ENCODE assay signal across 8 cellular contexts in the genomic region with DNA sequence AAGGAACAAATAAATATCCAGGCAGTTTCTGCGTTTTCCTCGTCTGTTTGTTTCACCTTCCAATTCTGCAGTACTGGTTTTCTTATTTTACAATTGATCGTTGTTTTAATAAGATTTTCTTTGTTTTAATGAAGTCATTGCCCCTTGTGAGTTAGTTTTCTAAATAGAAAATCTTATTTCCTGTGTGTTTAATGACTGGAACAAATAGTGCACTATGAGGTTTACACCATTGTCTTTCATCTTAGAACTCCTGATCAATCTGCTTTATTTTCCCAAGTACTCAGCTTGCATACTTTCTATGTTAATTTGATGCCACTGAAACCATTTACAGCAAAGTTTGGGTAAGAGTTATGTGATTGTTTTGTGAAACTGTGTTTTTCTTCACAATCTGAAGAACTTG. TPM values are rescaled to one million over a fixed set of nuclear protein-coding genes. Genes with fewer than 3 reads are reported as not detected.
A peak's percentile ranks its signal among the peaks of the same experiment; 100 is the strongest.
DNase-seq lines count a peak whose midpoint lies in the region; ATAC-seq and TF ChIP-seq lines count a peak whose summit lies in the region.

No MANE protein-coding gene starts in this region.

- H3K4me3 ChIP-seq in left ventricle myocardium inferior (peak overlapping the region; percentile 92), mononuclear cell (ENCODE audit: low read length) (peak overlapping the region; percentile 70), vagina (peak overlapping the region; percentile 80 to 90)

- peaks cover 90% of the 10 kb centered on the region for H3K4me1 ChIP-seq in left ventricle myocardium inferior
- H3K4me1 ChIP-seq in mononuclear cell (ENCODE audit: insufficient read depth, low read length) = peaks cover 16% of the 10 kb centered on the region
- peaks cover 23% of the 10 kb centered on the region for H3K4me1 ChIP-seq in vagina

- H3K27me3 ChIP-seq in left ventricle myocardium inferior (ENCODE audit: low read depth) = no peaks in the 10 kb centered on the region
- peaks cover 36% of the 10 kb centered on the region for H3K27me3 ChIP-seq in mononuclear cell (ENCODE audit: insufficient read depth, low read length)
- H3K27me3 ChIP-seq in vagina = no peaks in the 10 kb centered on the region

- H3K9me3 ChIP-seq in left ventricle myocardium inferior (replicated peaks) = no peaks in the 10 kb centered on the region
- H3K9me3 ChIP-seq in mononuclear cell (ENCODE audit: low read depth, low read length) = no peaks in the 10 kb centered on the region
- no peaks in the 10 kb centered on the region for H3K9me3 ChIP-seq in vagina

- ATAC-seq in Right ventricle myocardium superior (ENCODE audit: poor library complexity) = no peak
- no peak for ATAC-seq in GM18873 (IDR thresholded peaks at IDR 0.05; ENCODE audit: low FRiP score, unreplicated experiment)

- TF ChIP-seq CTCF in left ventricle myocardium inferior (IDR thresholded peaks at IDR 0.05; ENCODE audit: borderline replicate concordance) (no peak), vagina (IDR thresholded peaks at IDR 0.05) (no peak)

- intact Hi-C loops in left ventricle myocardium inferior (cut with micrococcal nuclease) = loop anchor here (2.0 kb wide), 1 partner anchor 51 kb away; no protein-coding TSS in a partner anchor
- intact Hi-C loops in Right ventricle myocardium superior (cut with DNase I) = no loop called here
- intact Hi-C loops in vagina (cut with DNase I) = loop anchor here (10.0 kb wide), 1 partner anchor 119 kb away; no protein-coding TSS in a partner anchor

- in situ Hi-C loops in G401 (cut with HindIII; ENCODE audit: low sequenced_read_pairs) = no loop called here

- DNase-seq in left ventricle myocardium inferior = no peak
- DNase-seq in Right ventricle myocardium superior = no peak
- DNase-seq in vagina (ENCODE audit: extremely low spot score in 2 of 2) = no peak
- no peak for DNase-seq in SW 1271 (lab: John Stamatoyannopoulos, UW)
- DNase-seq in G401 (ENCODE audit: low spot score) = no peak

- no peak for TF ChIP-seq POLR2A in vagina (IDR thresholded peaks at IDR 0.05)

- H3K27ac ChIP-seq in left ventricle myocardium inferior (replicated peaks) (peak overlapping the region; percentile 99), cingulate gyrus (ENCODE audit: low read depth, low read length) (peak overlapping the region; percentile 72), vagina (peak overlapping the region; percentile 96)

- H3K36me3 ChIP-seq in left ventricle myocardium inferior (no peaks in the 10 kb centered on the region), vagina (no peaks in the 10 kb centered on the region)

RNA-seq across cellular contexts. Expression of gene PLEKHA1, which starts 1.3 kb away (rescaled TPM):
- total RNA-seq in left ventricle myocardium inferior (50.4 TPM), Right ventricle myocardium superior (74.4 TPM), mononuclear cell (45.4 TPM), vagina (28.7 TPM)
- 10.9 and 21.3 TPM in 2 replicates for total RNA-seq in G401 (2014; rRNA removed; shearing (Covaris generic))
